Comparison of ENCODE assay signal across 1 cellular context in the genomic region with DNA sequence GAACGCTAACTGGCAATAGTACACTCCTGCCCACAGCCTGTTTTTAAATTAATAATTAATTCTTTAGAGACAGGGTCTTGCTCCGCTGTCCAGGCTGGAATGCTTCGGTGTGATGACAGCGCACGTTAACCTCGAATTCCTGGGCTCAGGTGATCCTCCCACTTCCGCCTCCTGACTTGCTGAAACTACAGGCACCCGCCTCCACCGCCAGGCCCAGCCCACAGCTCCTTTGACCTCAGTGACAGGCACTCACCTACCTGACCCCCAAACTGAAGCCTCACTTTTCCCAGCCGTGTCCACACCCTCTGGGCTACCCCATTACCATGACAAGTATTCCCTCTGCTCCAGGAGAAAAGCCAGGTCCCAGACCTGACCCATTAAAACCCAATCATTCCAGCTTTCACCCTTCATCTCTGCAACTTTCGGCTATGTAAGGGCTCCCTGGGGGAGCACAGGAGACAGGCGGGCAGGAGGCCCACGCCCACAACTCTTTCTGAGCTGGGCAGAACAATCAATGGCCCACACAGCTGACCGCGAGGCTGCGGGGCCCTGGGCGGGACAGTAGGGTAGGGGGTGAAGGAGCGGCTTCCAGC.
TF ChIP-seq lines count a peak whose summit lies in the region.

No MANE protein-coding gene starts in this region.

TF ChIP-seq in HepG2, 621 proteins besides CTCF, POLR2A, EP300 and RAD21 (continued from another document and continues in another):
- TF ChIP-seq NFE2L1 (CRISPR knock-in tag; IDR thresholded peaks at IDR 0.05; ENCODE audit: borderline replicate concordance) (no peak), CCAR2 (optimal IDR thresholded peaks at IDR 0.05; ENCODE audit: low read depth, low read length) (peak; percentile 27), PRDM4 (CRISPR knock-in tag; IDR thresholded peaks at IDR 0.05; ENCODE audit: borderline replicate concordance) (no peak), ZNF547 (CRISPR knock-in tag; IDR thresholded peaks at IDR 0.05) (no peak), HIVEP1 (CRISPR knock-in tag; IDR thresholded peaks at IDR 0.05) (no peak), ZNF646 (CRISPR knock-in tag; IDR thresholded peaks at IDR 0.05) (no peak), KLF9 (CRISPR knock-in tag; IDR thresholded peaks at IDR 0.05; ENCODE audit: low read depth) (no peak), NFYB (CRISPR knock-in tag; IDR thresholded peaks at IDR 0.05) (no peak), ZNF251 (CRISPR knock-in tag; IDR thresholded peaks at IDR 0.05) (no peak), RFX3 (CRISPR knock-in tag; IDR thresholded peaks at IDR 0.05) (no peak), SIX1 (CRISPR knock-in tag; IDR thresholded peaks at IDR 0.05; ENCODE audit: borderline replicate concordance) (no peak), NFIB (CRISPR knock-in tag; IDR thresholded peaks at IDR 0.05; ENCODE audit: borderline replicate concordance) (no peak), BRD4 (CRISPR knock-in tag; IDR thresholded peaks at IDR 0.05) (no peak), TFDP2 (CRISPR knock-in tag; IDR thresholded peaks at IDR 0.05) (no peak), DNMT3B (CRISPR knock-in tag; conservative IDR thresholded peaks at IDR 0.05) (0 out of 2 replicates have a peak, but pooled peaks have one; percentile 0), CSRNP2 (CRISPR knock-in tag; conservative IDR thresholded peaks at IDR 0.05; ENCODE audit: low read depth) (no peak), ZMAT3 (CRISPR knock-in tag; conservative IDR thresholded peaks at IDR 0.05) (no peak), TRAFD1 (CRISPR knock-in tag; IDR thresholded peaks at IDR 0.05; ENCODE audit: borderline replicate concordance) (no peak), NPAS2 (CRISPR knock-in tag; IDR thresholded peaks at IDR 0.05; ENCODE audit: borderline replicate concordance) (no peak), ZNF570 (CRISPR knock-in tag; IDR thresholded peaks at IDR 0.05; ENCODE audit: borderline replicate concordance) (no peak), ZNF382 (CRISPR knock-in tag; IDR thresholded peaks at IDR 0.05; ENCODE audit: borderline replicate concordance) (no peak), ZNF260 (CRISPR knock-in tag; IDR thresholded peaks at IDR 0.05; ENCODE audit: borderline replicate concordance, low read depth) (no peak), ZNF629 (CRISPR knock-in tag; conservative IDR thresholded peaks at IDR 0.05) (no peak), FOXM1 (CRISPR knock-in tag; IDR thresholded peaks at IDR 0.05) (no peak), ZNF276 (CRISPR knock-in tag; IDR thresholded peaks at IDR 0.05; ENCODE audit: low read depth) (no peak), RORA (CRISPR knock-in tag; IDR thresholded peaks at IDR 0.05) (no peak), RFXANK (CRISPR knock-in tag; IDR thresholded peaks at IDR 0.05) (no peak), ZNF816 (CRISPR knock-in tag; IDR thresholded peaks at IDR 0.05; ENCODE audit: borderline replicate concordance) (no peak), HBP1 (CRISPR knock-in tag; IDR thresholded peaks at IDR 0.05; ENCODE audit: low read depth) (0 out of 2 replicates have a peak, but pooled peaks have one; percentile 41), RNF219 (CRISPR knock-in tag; IDR thresholded peaks at IDR 0.05) (no peak), PPARG (CRISPR knock-in tag; conservative IDR thresholded peaks at IDR 0.05) (no peak)
- TF ChIP-seq, protein P1, sequence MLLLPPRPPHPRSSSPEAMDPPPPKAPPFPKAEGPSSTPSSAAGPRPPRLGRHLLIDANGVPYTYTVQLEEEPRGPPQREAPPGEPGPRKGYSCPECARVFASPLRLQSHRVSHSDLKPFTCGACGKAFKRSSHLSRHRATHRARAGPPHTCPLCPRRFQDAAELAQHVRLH (CRISPR knock-in tag; IDR thresholded peaks at IDR 0.05; ENCODE audit: borderline replicate concordance, low read depth) = no peak
- TF ChIP-seq, protein P2, sequence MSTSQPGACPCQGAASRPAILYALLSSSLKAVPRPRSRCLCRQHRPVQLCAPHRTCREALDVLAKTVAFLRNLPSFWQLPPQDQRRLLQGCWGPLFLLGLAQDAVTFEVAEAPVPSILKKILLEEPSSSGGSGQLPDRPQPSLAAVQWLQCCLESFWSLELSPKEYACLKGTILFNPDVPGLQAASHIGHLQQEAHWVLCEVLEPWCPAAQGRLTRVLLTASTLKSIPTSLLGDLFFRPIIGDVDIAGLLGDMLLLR (CRISPR knock-in tag; IDR thresholded peaks at IDR 0.05) = no peak
